In the genomic region with DNA sequence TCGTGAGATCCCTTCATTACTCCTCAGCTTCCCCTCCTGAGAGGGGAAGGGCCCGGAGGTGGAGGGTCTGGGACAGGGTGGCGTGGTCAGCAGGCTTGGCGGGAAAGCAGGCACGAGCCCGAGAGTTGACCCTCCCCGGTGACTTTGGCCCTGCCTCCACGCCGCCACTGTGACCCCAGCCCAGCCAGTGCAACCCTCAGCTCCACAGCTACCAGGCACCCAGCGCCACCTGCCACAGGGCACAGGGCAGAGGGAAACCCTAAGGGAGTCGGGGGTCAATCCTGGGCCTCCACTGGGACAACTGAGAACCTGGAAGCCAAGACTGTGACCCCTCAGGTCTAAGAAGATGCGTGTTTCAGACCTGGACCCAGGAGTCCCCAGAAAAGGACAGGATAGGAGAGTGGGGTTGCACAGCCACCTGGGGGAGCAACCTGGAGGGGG, we compare ENCODE assay signal across 14 cellular contexts. TPM values are rescaled to one million over a fixed set of nuclear protein-coding genes. Genes with fewer than 3 reads are reported as not detected.
"Had no signal": no experiment of that assay in that cellular context is flagged by ENCODE, and none has a peak within 500 bp of the region (broad histone marks: within the 10 kb centered on the region; RNA-seq: fewer than 3 reads in every experiment).

No MANE protein-coding gene starts in this region.

- DNase-seq: activated CD4-positive, alpha-beta T cell treated with anti-CD3 and anti-CD28 coated beads, Interleukin-2, amount 50 U/mL, for 1 hour; activated CD4-positive, CD25-positive, alpha-beta regulatory T cell; activated naive CD4-positive, alpha-beta T cell treated with anti-CD3 and anti-CD28 coated beads for 36 hours; activated T-cell treated with anti-CD3 and anti-CD28 coated beads, Interleukin-2, amount 50 U/mL, for 72 hours; colonic mucosa; effector memory CD8-positive, alpha-beta T cell; stimulated activated naive B cell treated with anti-CD40 and anti-IgM and Interleukin-4, amounts not matched to agents 10 μg/mL and 1 μg/mL and 100 μg/mL, for 72 hours; T-helper 2 cell; trophoblast cell had no signal

- H3K9ac ChIP-seq: neural progenitor cell had no signal

- H3K4me3 ChIP-seq: adrenal gland, colonic mucosa, gastroesophageal sphincter, neural progenitor cell, smooth muscle cell had no signal

- H2AFZ ChIP-seq: neural progenitor cell had no signal

- H3K36me3 ChIP-seq: adrenal gland, colonic mucosa, gastroesophageal sphincter, neural progenitor cell had no signal

- H3K9me3 ChIP-seq: adrenal gland, colonic mucosa, gastroesophageal sphincter had no signal

- H3K4me2 ChIP-seq: neural progenitor cell, smooth muscle cell had no signal

- H3K27me3 ChIP-seq: adrenal gland, colonic mucosa, neural progenitor cell had no signal

- H3K27ac ChIP-seq: adrenal gland, colonic mucosa, gastroesophageal sphincter, neural progenitor cell had no signal

- ATAC-seq: activated T-cell treated with anti-CD3 and anti-CD28 coated beads, Interleukin-2, amount 50 U/mL, for 72 hours; effector memory CD8-positive, alpha-beta T cell; gastroesophageal sphincter; stimulated activated naive B cell treated with anti-CD40 and anti-IgM and Interleukin-4, amounts not matched to agents 10 μg/mL and 1 μg/mL and 100 μg/mL, for 72 hours had no signal

- H3K4me1 ChIP-seq: gastroesophageal sphincter had no signal

RNA-seq across cellular contexts. Expression of a gene that starts 34.4 kb away (rescaled TPM):
- total RNA-seq: activated naive CD4-positive, alpha-beta T cell treated with anti-CD3 and anti-CD28 coated beads for 36 hours; activated T-cell treated with anti-CD3 and anti-CD28 coated beads, Interleukin-2, amount 50 U/mL, for 72 hours had no signal

RNA-seq across cellular contexts. Expression of a gene that starts 54.7 kb away (rescaled TPM):
- total RNA-seq: lower leg skin, smooth muscle cell had no signal
